ENCODE assay signal across 20 cellular contexts in genomic region chr5:174235226-174235992, GRCh38.
"Had no signal": no experiment of that assay in that cellular context is flagged by ENCODE, and none has a peak within 500 bp of the region (broad histone marks: within the 10 kb centered on the region; RNA-seq: fewer than 3 reads in every experiment).

No MANE protein-coding gene starts in this region.

- DNase-seq: activated CD4-positive, alpha-beta memory T cell treated with anti-CD3 and anti-CD28 coated beads, Interleukin-2, amount 10 ng/mL, durations not matched to agents 7 days and 5 days; activated CD4-positive, alpha-beta T cell treated with anti-CD3 and anti-CD28 coated beads for 4 hours; activated effector memory CD4-positive, alpha-beta T cell treated with Interleukin-2 at 50 U/mL for 16 hours; activated naive CD4-positive, alpha-beta T cell treated with anti-CD3 and anti-CD28 coated beads, Interleukin-2, amount 50 U/mL, for 16 hours; activated T-cell treated with anti-CD3 and anti-CD28 coated beads, Interleukin-2, amount 50 U/mL, for 24 hours; body of pancreas; cortex of kidney; effector memory CD4-positive, alpha-beta T cell; foreskin keratinocyte; glutamatergic neuron; mesendoderm; natural killer cell; occipital lobe; right lobe of liver; spleen; stimulated activated naive CD8-positive, alpha-beta T cell treated with anti-CD3 and anti-CD28 coated beads, Interleukin-15, amount 100 ng/mL, for 72 hours; T-helper 2 cell; upper lobe of left lung had no signal

- ATAC-seq: body of pancreas; foreskin keratinocyte; natural killer cell; psoas muscle; right lobe of liver; stimulated activated naive CD8-positive, alpha-beta T cell treated with anti-CD3 and anti-CD28 coated beads, Interleukin-15, amount 100 ng/mL, for 72 hours; WTC11 had no signal

- H3K4me3 ChIP-seq: body of pancreas, psoas muscle, right lobe of liver, spleen, upper lobe of left lung had no signal
